Comparison of ENCODE assay signal across 1 cellular context in the genomic region with DNA sequence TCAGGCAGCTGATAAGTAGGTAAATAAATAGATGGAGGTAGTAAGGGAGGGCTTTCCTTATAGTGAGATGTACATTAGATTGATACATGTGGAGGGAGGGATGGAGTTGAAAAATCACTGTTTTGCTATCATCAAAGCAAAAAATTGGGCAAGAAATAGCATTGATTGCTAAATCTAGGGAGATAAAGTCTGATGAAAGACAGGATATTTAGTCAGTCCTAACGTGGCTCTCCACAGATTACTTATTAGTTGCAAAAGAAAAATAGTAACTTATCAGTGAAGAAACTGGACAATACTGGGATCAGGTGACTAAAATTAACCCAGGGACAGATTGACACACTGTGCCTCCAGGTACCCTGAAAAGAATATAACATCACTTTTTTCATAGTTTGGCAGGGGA.
A peak's percentile ranks its signal among the peaks of the same experiment; 100 is the strongest.
TF ChIP-seq lines count a peak whose summit lies in the region.

No MANE protein-coding gene starts in this region.

TF ChIP-seq in IMR-90, 13 proteins besides CTCF, POLR2A, EP300 and RAD21 (continued from another document):
- peak; percentile 95 for TF ChIP-seq CEBPB (IDR thresholded peaks at IDR 0.05; ENCODE audit: low read depth, low read length)
- no peak for TF ChIP-seq SMC3 (IDR thresholded peaks at IDR 0.05; ENCODE audit: low read depth, low read length)
- no peak for TF ChIP-seq RCOR1 (IDR thresholded peaks at IDR 0.05; ENCODE audit: insufficient replicate concordance, low read length)
- no peak for TF ChIP-seq CHD1 (IDR thresholded peaks at IDR 0.05; ENCODE audit: low read depth, low read length)
- TF ChIP-seq FOS (IDR thresholded peaks at IDR 0.05; ENCODE audit: low read depth, low read length): no peak
- TF ChIP-seq MAZ (IDR thresholded peaks at IDR 0.05; ENCODE audit: borderline replicate concordance, low read depth, low read length): no peak
